32 cellular contexts compared by ENCODE assay signal in genomic region chr9:108489567-108489966, GRCh38.
"Had no signal": no experiment of that assay in that cellular context is flagged by ENCODE, and none has a peak within 500 bp of the region (broad histone marks: within the 10 kb centered on the region; RNA-seq: fewer than 3 reads in every experiment).

No MANE protein-coding gene starts in this region.

- FAIRE-seq: astrocyte, TTC549 had no signal

- H3K27me3 ChIP-seq: adrenal gland, body of pancreas, brain microvascular endothelial cell had no signal

- H3K27ac ChIP-seq: adrenal gland, body of pancreas, brain microvascular endothelial cell, WERI-Rb-1 had no signal

- H3K4me1 ChIP-seq: adrenal gland, body of pancreas had no signal

- DNase-seq: activated B cell treated with CpG ODN at 0.5 μM for 24 hours; activated CD4-positive, alpha-beta memory T cell treated with anti-CD3 and anti-CD28 coated beads for 36 hours; activated CD4-positive, alpha-beta T cell treated with anti-CD3 and anti-CD28 coated beads for 4 hours; activated CD4-positive, alpha-beta T cell treated with anti-CD3 and anti-CD28 coated beads, Interleukin-2, amount 10 ng/mL, durations not matched to agents 24 days and 14 days; activated CD4-positive, alpha-beta T cell treated with anti-CD3 and anti-CD28 coated beads, Interleukin-2, amount 50 U/mL, for 1 hour; activated CD4-positive, alpha-beta T cell treated with anti-CD3 and anti-CD28 coated beads, Interleukin-2, amount 50 U/mL, for 4 hours; activated CD4-positive, CD25-positive, alpha-beta regulatory T cell treated with anti-CD3 and anti-CD28 coated beads, Interleukin-2, amount 50 U/mL, for 72 hours; activated CD8-positive, alpha-beta memory T cell treated with anti-CD3 and anti-CD28 coated beads, Interleukin-2, amount 50 U/mL, for 4 hours; activated CD8-positive, alpha-beta T cell treated with anti-CD3 and anti-CD28 coated beads for 36 hours; activated effector memory CD4-positive, alpha-beta T cell treated with anti-CD3 and anti-CD28 coated beads, Interleukin-2, amount 50 U/mL, for 16 hours; activated gamma-delta T cell treated with Interleukin-2 at 50 U/mL for 16 hours; activated naive CD4-positive, alpha-beta T cell; activated naive CD4-positive, alpha-beta T cell treated with anti-CD3 and anti-CD28 coated beads for 36 hours; activated naive CD4-positive, alpha-beta T cell treated with anti-CD3 and anti-CD28 coated beads, Interleukin-2, amount 50 U/mL, for 16 hours; activated naive CD8-positive, alpha-beta T cell treated with anti-CD3 and anti-CD28 coated beads for 36 hours; activated T-cell treated with anti-CD3 and anti-CD28 coated beads for 4 hours; activated T-cell treated with anti-CD3 and anti-CD28 coated beads, Interleukin-2, amount 50 U/mL, for 1 hour; activated T-cell treated with anti-CD3 and anti-CD28 coated beads, Interleukin-2, amount 50 U/mL, for 4 hours; activated T-cell treated with anti-CD3 and anti-CD28 coated beads, Interleukin-2, amount 50 U/mL, for 72 hours; adrenal gland; amniotic stem cell; aorta; body of pancreas; brain microvascular endothelial cell; cerebellar nuclear complex; SW 1271; T-helper 1 cell; T-helper 2 cell; T-helper 9 cell; WERI-Rb-1 had no signal

- H3K36me3 ChIP-seq: adrenal gland, brain microvascular endothelial cell, WERI-Rb-1 had no signal

- H3K9me3 ChIP-seq: adrenal gland, body of pancreas had no signal

- H3K4me3 ChIP-seq: adrenal gland, body of pancreas had no signal
